Comparison of ENCODE assay signal across 1 cellular context in genomic region chr2:237708491-237708890, GRCh38.
TF ChIP-seq lines count a peak whose summit lies in the region.

No MANE protein-coding gene starts in this region.

TF ChIP-seq in WTC11, 78 proteins besides CTCF, POLR2A, EP300 and RAD21:
- TF ChIP-seq MLX (CRISPR knock-in tag; IDR thresholded peaks at IDR 0.05) (no peak), AFF4 (CRISPR knock-in tag; IDR thresholded peaks at IDR 0.05; ENCODE audit: borderline replicate concordance) (no peak), E2F4 (CRISPR knock-in tag; IDR thresholded peaks at IDR 0.05; ENCODE audit: borderline replicate concordance, low read depth) (no peak), ZNF532 (CRISPR knock-in tag; IDR thresholded peaks at IDR 0.05; ENCODE audit: borderline replicate concordance) (no peak), USF1 (CRISPR knock-in tag; IDR thresholded peaks at IDR 0.05) (no peak), MXD4 (CRISPR knock-in tag; IDR thresholded peaks at IDR 0.05; ENCODE audit: borderline replicate concordance) (no peak), JUN (CRISPR knock-in tag; IDR thresholded peaks at IDR 0.05) (no peak), TEAD4 (CRISPR knock-in tag; IDR thresholded peaks at IDR 0.05) (no peak)
